14 cellular contexts compared by ENCODE assay signal in genomic region chr4:10656988-10657387, GRCh38. TPM values are rescaled to one million over a fixed set of nuclear protein-coding genes. Genes with fewer than 3 reads are reported as not detected.
DNase-seq lines count a peak whose midpoint lies in the region; ATAC-seq and TF ChIP-seq lines count a peak whose summit lies in the region.
"Had no signal": no experiment of that assay in that cellular context is flagged by ENCODE, and none has a peak within 500 bp of the region (broad histone marks: within the 10 kb centered on the region; RNA-seq: fewer than 3 reads in every experiment).

No MANE protein-coding gene starts in this region.

- H3K4me1 ChIP-seq in left lung (no peaks in the 10 kb centered on the region), testis (no peaks in the 10 kb centered on the region)
- H3K4me1 ChIP-seq: right atrium auricular region had no signal

- H3K27me3 Mint-ChIP-seq in Calu3 (ENCODE audit: unreplicated experiment) (no peaks in the 10 kb centered on the region), nephron progenitor cell (ENCODE audit: low read depth, poor library complexity) (no peaks in the 10 kb centered on the region)
- H3K27me3 Mint-ChIP-seq: brain had no signal

- no peak for TF ChIP-seq POLR2A in testis (IDR thresholded peaks at IDR 0.05)

- 52 to 57% methylated on average over 2 of the region's 2 CpGs for WGBS in testis, 2 donors

- H3K36me3 Mint-ChIP-seq in Calu3 (ENCODE audit: insufficient read depth, unreplicated experiment): peaks cover 6% of the 10 kb centered on the region
- no peaks in the 10 kb centered on the region for H3K36me3 Mint-ChIP-seq in nephron progenitor cell (ENCODE audit: low read depth)
- H3K36me3 Mint-ChIP-seq: brain had no signal

- H3K9me3 Mint-ChIP-seq in Calu3 (ENCODE audit: low read depth, unreplicated experiment) (no peaks in the 10 kb centered on the region), nephron progenitor cell (no peaks in the 10 kb centered on the region)

- ATAC-seq in left lung: peak; percentile 67

- CTCF ChIA-PET in Calu3 (lab: Charles Lee): no interaction called here

- H3K36me3 ChIP-seq in left lung (no peaks in the 10 kb centered on the region), testis (ENCODE audit: low read depth, missing control alignments) (no peaks in the 10 kb centered on the region)
- H3K36me3 ChIP-seq: right atrium auricular region had no signal

- peak overlapping the region; percentile 23; the same call in 1 of the 2 replicates for H3K4me3 ChIP-seq in LNCaP clone FGC (ENCODE audit: low read depth, low read length)
- H3K4me3 ChIP-seq in astrocyte of the cerebellum (ENCODE audit: low read depth, low read length): no peak overlapping the region
- H3K4me3 ChIP-seq in left lung: no peak overlapping the region
- no peak overlapping the region for H3K4me3 ChIP-seq in testis
- H3K4me3 ChIP-seq: right atrium auricular region had no signal

- in situ Hi-C loops in astrocyte of the cerebellum (cut with HindIII; ENCODE audit: low sequenced_read_pairs): no loop called here

- no TSS peak for BruUV-seq in Calu3 (replicated peaks; lab: Mats Ljungman, UMichigan)

- H3K27ac Mint-ChIP-seq in Calu3 (ENCODE audit: unreplicated experiment) (peak overlapping the region; percentile 33), nephron progenitor cell (no peak overlapping the region)

- intact Hi-C loops in Calu3 (cut with micrococcal nuclease; ENCODE audit: unreplicated experiment) (loop anchor here (1.0 to 5.0 kb wide), 2 partner anchors 59 to 75 kb away; no protein-coding TSS in a partner anchor), left lung (cut with DNase I) (no loop called here), testis (cut with DNase I; ENCODE audit: low total_unique reads) (no loop called here)

- H3K4me1 Mint-ChIP-seq in Calu3 (ENCODE audit: low read depth, unreplicated experiment) (peaks cover 29% of the 10 kb centered on the region), nephron progenitor cell (peaks cover 5% of the 10 kb centered on the region)

- DNase-seq in Calu3 (peak; percentile 41), LNCaP clone FGC (ENCODE audit: low read depth) (peak; percentile 95), astrocyte of the cerebellum (ENCODE audit: low read depth) (peak; percentile 3), left lung (no peak), kidney glomerular epithelial cell (lab: John Stamatoyannopoulos, UW) (no peak), testis (no peak), nephron progenitor cell (no peak), NCI-H2029 treated with DMSO at 0.1 percent for 48 hours (lab: John Stamatoyannopoulos, UW) (no peak)
- DNase-seq: activated CD8-positive, alpha-beta memory T cell treated with anti-CD3 and anti-CD28 coated beads, Interleukin-2, amount 50 U/mL, for 48 hours; NCI-H226; SHP77 had no signal

- H3K4me3 Mint-ChIP-seq in Calu3 (ENCODE audit: low read depth, unreplicated experiment) (no peak overlapping the region), nephron progenitor cell (no peak overlapping the region)
- H3K4me3 Mint-ChIP-seq: brain had no signal

- no peaks in the 10 kb centered on the region for H3K9me3 ChIP-seq in left lung
- H3K9me3 ChIP-seq in testis: no peaks in the 10 kb centered on the region
- H3K9me3 ChIP-seq: right atrium auricular region had no signal

- TF ChIP-seq CTCF in Calu3 (IDR thresholded peaks at IDR 0.05; ENCODE audit: unreplicated experiment): no peak
- no peak for TF ChIP-seq CTCF in LNCaP clone FGC (IDR thresholded peaks at IDR 0.05; ENCODE audit: control insufficient read depth, extremely low read depth, insufficient read depth)
- TF ChIP-seq CTCF in astrocyte of the cerebellum (IDR thresholded peaks at IDR 0.05; ENCODE audit: low read depth, low read length, missing control alignments): no peak
- no peak for TF ChIP-seq CTCF in left lung (IDR thresholded peaks at IDR 0.05)
- TF ChIP-seq CTCF in testis (IDR thresholded peaks at IDR 0.05): no peak
- TF ChIP-seq CTCF in nephron progenitor cell (IDR thresholded peaks at IDR 0.05): no peak

- H3K27me3 ChIP-seq in left lung (no peaks in the 10 kb centered on the region), testis (no peaks in the 10 kb centered on the region)
- H3K27me3 ChIP-seq: right atrium auricular region had no signal

- H3K27ac ChIP-seq in left lung (no peak overlapping the region), testis (no peak overlapping the region)
- H3K27ac ChIP-seq: right atrium auricular region had no signal

RNA-seq across cellular contexts. Expression of gene CLNK, which starts 27.6 kb away (rescaled TPM):
- total RNA-seq in Calu3 (2022) (not detected in 2 replicates), left lung (under 1 TPM; 0.13 to 0.15 TPM), testis (under 1 TPM in 1 of 2 donors, not detected in 1; 0.12 TPM)
- polyA plus RNA-seq in testis (ENCODE audit: insufficient read depth, low read depth, low replicate concordance): 0.94 TPM
- total RNA-seq: epithelial cell of proximal tubule, right atrium auricular region had no signal

Comparison
In these comparisons a context has a peak if more than half of its experiments do, and no peak if none do; other contexts are left out.
1. DNase-seq: peak in Calu3 (single experiment), LNCaP clone FGC (single experiment) and astrocyte of the cerebellum (single experiment); none in left lung (0 of 2), kidney glomerular epithelial cell (single experiment), testis (single experiment), nephron progenitor cell (single experiment) and NCI-H2029 treated with DMSO at 0.1 percent for 48 hours (single experiment).